17 cellular contexts compared by ENCODE assay signal in genomic region chr17:4518901-4519300, GRCh38. TPM values are rescaled to one million over a fixed set of nuclear protein-coding genes. Genes with fewer than 3 reads are reported as not detected.
DNase-seq lines count a peak whose midpoint lies in the region; ATAC-seq, FAIRE-seq and TF ChIP-seq lines count a peak whose summit lies in the region.
"Had no signal": no experiment of that assay in that cellular context is flagged by ENCODE, and none has a peak within 500 bp of the region (broad histone marks: within the 10 kb centered on the region; RNA-seq: fewer than 3 reads in every experiment).

No MANE protein-coding gene starts in this region.

- 57 to 81% (median 74%) methylated on average over 7 to 10 of the region's 10 CpGs for whole genome bisulfite sequencing in heart left ventricle, 4 donors
- 82 to 89% methylated on average over 10 of the region's 10 CpGs for WGBS in pancreas, 2 donors
- 92% methylated on average over 9 of the region's 10 CpGs for WGBS in hepatocyte (ENCODE audit: low lambda C conversion rate, missing lambda C conversion rate)

- no peaks in the 10 kb centered on the region for H3K79me2 ChIP-seq in hepatocyte

- no peaks in the 10 kb centered on the region for H4K20me1 ChIP-seq in hepatocyte (ENCODE audit: insufficient read depth, poor library complexity, severe bottlenecking)

- no peak overlapping the region for H3K4me3 ChIP-seq in WERI-Rb-1 (ENCODE audit: low read depth, low read length)
- H3K4me3 ChIP-seq in heart left ventricle, result peak overlapping the region in 1 of 12 donors; percentile 5
- H3K4me3 ChIP-seq in pancreas, result no peak overlapping the region
- H3K4me3 ChIP-seq in vagina, result no peak overlapping the region
- H3K4me3 ChIP-seq in hepatocyte, result no peak overlapping the region

- TF ChIP-seq CTCF in WERI-Rb-1 (IDR thresholded peaks at IDR 0.05; ENCODE audit: low read depth, low read length), result no peak
- TF ChIP-seq CTCF in heart left ventricle (IDR thresholded peaks at IDR 0.05), result no peak
- TF ChIP-seq CTCF in pancreas (IDR thresholded peaks at IDR 0.05), result no peak
- TF ChIP-seq CTCF in vagina (IDR thresholded peaks at IDR 0.05), result no peak
- TF ChIP-seq CTCF in hepatocyte (IDR thresholded peaks at IDR 0.05; ENCODE audit: poor library complexity), result no peak

- DNase-seq in WERI-Rb-1 (peak; percentile 46), heart left ventricle (no peak), pancreas (peak in 1 of 6 donors; percentile 55), vagina (ENCODE audit: extremely low spot score in 2 of 2) (no peak), hepatocyte (ENCODE audit: low spot score) (no peak), AG20443 (ENCODE audit: low spot score) (no peak)
- no peak for DNase-seq in activated CD4-positive, alpha-beta T cell treated with anti-CD3 and anti-CD28 coated beads, Interleukin-2, amount 50 U/mL, for 4 hours
- DNase-seq: activated T-cell treated with anti-CD3 and anti-CD28 coated beads for 4 hours; CD4-positive, alpha-beta memory T cell; foreskin keratinocyte; NCI-H2081 treated with DMSO at 0.1 percent for 48 hours; occipital lobe; SW 1271 had no signal

- no peaks in the 10 kb centered on the region for H3K9me2 ChIP-seq in hepatocyte (replicated peaks; ENCODE audit: insufficient read depth)

- FAIRE-seq in pancreas (lab: Jason Lieb, UNC), result no peak
- FAIRE-seq: islet of Langerhans had no signal

- TF ChIP-seq POLR2A in heart left ventricle (IDR thresholded peaks at IDR 0.05) (no peak), vagina (IDR thresholded peaks at IDR 0.05) (no peak)

- ATAC-seq in heart left ventricle (peak in 3 of 4 donors; percentile 13 to 22 (median 20)), pancreas (no peak)
- ATAC-seq: foreskin keratinocyte; stimulated activated effector memory CD8-positive, alpha-beta T cell treated with anti-CD3 and anti-CD28 coated beads, Interleukin-12 subunit alpha, Interleukin-12 subunit beta, amount 100 ng/mL, for 72 hours had no signal

- no peak overlapping the region for H3K4me2 ChIP-seq in hepatocyte
- H3K4me2 ChIP-seq: KMS-11 had no signal

- no peaks in the 10 kb centered on the region for H3K36me3 ChIP-seq in WERI-Rb-1
- H3K36me3 ChIP-seq in heart left ventricle, result no peaks in the 10 kb centered on the region
- no peaks in the 10 kb centered on the region for H3K36me3 ChIP-seq in pancreas
- no peaks in the 10 kb centered on the region for H3K36me3 ChIP-seq in vagina
- no peaks in the 10 kb centered on the region for H3K36me3 ChIP-seq in hepatocyte (replicated peaks; ENCODE audit: insufficient read depth, low read depth)

- H3K4me1 ChIP-seq in heart left ventricle, result peaks cover 10 to 53% (median 40%) of the 10 kb centered on the region in 12 donors
- H3K4me1 ChIP-seq in pancreas, result peaks cover 20 to 49% (median 36%) of the 10 kb centered on the region in 3 donors
- H3K4me1 ChIP-seq in vagina, result peaks cover 26% of the 10 kb centered on the region
- H3K4me1 ChIP-seq in hepatocyte (ENCODE audit: insufficient read depth), result peaks cover 32% of the 10 kb centered on the region
- H3K4me1 ChIP-seq: foreskin keratinocyte had no signal

- H3K27ac ChIP-seq in WERI-Rb-1 (peak overlapping the region; percentile 48), heart left ventricle (peak overlapping the region; percentile 74 to 93 (median 89)), pancreas (peak overlapping the region; percentile 33 to 87 (median 66)), vagina (peak overlapping the region; percentile 44), hepatocyte (no peak overlapping the region)
- H3K27ac ChIP-seq: foreskin keratinocyte, KMS-11 had no signal

- no peaks in the 10 kb centered on the region for H3K27me3 ChIP-seq in WERI-Rb-1 (ENCODE audit: insufficient read depth, low read depth, severe bottlenecking)
- H3K27me3 ChIP-seq in heart left ventricle, result no peaks in the 10 kb centered on the region
- no peaks in the 10 kb centered on the region for H3K27me3 ChIP-seq in pancreas
- H3K27me3 ChIP-seq in vagina, result no peaks in the 10 kb centered on the region
- H3K27me3 ChIP-seq in hepatocyte, result no peaks in the 10 kb centered on the region
- H3K27me3 ChIP-seq: foreskin keratinocyte had no signal

- intact Hi-C loops in heart left ventricle (cut with DNase I), result no loop called here
- intact Hi-C loops in pancreas (cut with DNase I), result no loop called here
- intact Hi-C loops in vagina (cut with DNase I), result no loop called here

- H2AFZ ChIP-seq in hepatocyte, result no peak overlapping the region

- H3K9me3 ChIP-seq in WERI-Rb-1 (ENCODE audit: severe bottlenecking), result no peaks in the 10 kb centered on the region
- H3K9me3 ChIP-seq in heart left ventricle, result no peaks in the 10 kb centered on the region
- H3K9me3 ChIP-seq in pancreas, result no peaks in the 10 kb centered on the region
- H3K9me3 ChIP-seq in vagina, result no peaks in the 10 kb centered on the region
- H3K9me3 ChIP-seq in hepatocyte (ENCODE audit: low read depth), result no peaks in the 10 kb centered on the region

RNA-seq across cellular contexts. Expression of gene SPNS2, which starts 20.2 kb away (rescaled TPM):
- total RNA-seq in heart left ventricle (10 to 100 TPM in 7 of 9 donors, 1 to 10 TPM in 2; 6.4 to 20.4 (median 11.4) TPM), pancreas (10 to 100 TPM in 5 of 6 donors, 1 to 10 TPM in 1; 7.6 to 27.5 (median 17.2) TPM), vagina (79.3 TPM), hepatocyte (5.6 and 8.3 TPM in 2 replicates)
- polyA plus RNA-seq in heart left ventricle (10 to 100 TPM; 13.7 to 22.0 TPM), pancreas (10 to 100 TPM; 43.7 to 51.7 TPM), hepatocyte (10.3 and 13.4 TPM in 2 replicates)

RNA-seq across cellular contexts. Expression of gene MYBBP1A, which starts 36.3 kb away (rescaled TPM):
- total RNA-seq in heart left ventricle, result 10 to 100 TPM; 17.4 to 34.8 (median 24.4) TPM
- polyA plus RNA-seq in heart left ventricle, result 10 to 100 TPM; 15.5 to 27.8 TPM
- total RNA-seq in pancreas, result 10 to 100 TPM; 21.8 to 41.8 (median 30.6) TPM
- polyA plus RNA-seq in pancreas, result 10 to 100 TPM; 73.1 to 93.1 TPM
- total RNA-seq in vagina, result 47.1 TPM
- total RNA-seq in hepatocyte, result 17.9 and 23.7 TPM in 2 replicates
- polyA plus RNA-seq in hepatocyte, result 44.1 and 46.5 TPM in 2 replicates

RNA-seq across cellular contexts. Expression of gene GGT6, which starts 41.5 kb away (rescaled TPM):
- total RNA-seq in heart left ventricle (not detected), pancreas (10 to 100 TPM; 20.7 to 34.4 (median 32.9) TPM), vagina (9.6 TPM), hepatocyte (0.32 TPM in 1 of 2 replicates, not detected in the other)
- polyA plus RNA-seq in heart left ventricle (not detected), pancreas (10 to 100 TPM; 27.0 to 36.1 TPM), hepatocyte (not detected in 2 replicates)
- total RNA-seq: CD4-positive, alpha-beta memory T cell; dermis blood vessel endothelial cell; occipital lobe had no signal
- polyA plus RNA-seq: CD4-positive, alpha-beta memory T cell had no signal

Comparison
In these comparisons a context has a peak if more than half of its experiments do, and no peak if none do; other contexts are left out.
1. ATAC-seq: peak in heart left ventricle (3 of 4); none in pancreas (0 of 4).